9 cellular contexts compared by ENCODE assay signal in genomic region chr9:127975376-127976315, GRCh38. TPM values are rescaled to one million over a fixed set of nuclear protein-coding genes. Genes with fewer than 3 reads are reported as not detected.
DNase-seq lines count a peak whose midpoint lies in the region; ATAC-seq and TF ChIP-seq lines count a peak whose summit lies in the region.
"Had no signal": no experiment of that assay in that cellular context is flagged by ENCODE, and none has a peak within 500 bp of the region (broad histone marks: within the 10 kb centered on the region; RNA-seq: fewer than 3 reads in every experiment).

No MANE protein-coding gene starts in this region.

- H3K9ac ChIP-seq in neural cell (ENCODE audit: low read length) = no peak overlapping the region

- no peak overlapping the region for H3K4me2 ChIP-seq in neural cell (ENCODE audit: low read length)

- no peaks in the 10 kb centered on the region for H3K9me2 ChIP-seq in neural cell (ENCODE audit: insufficient read depth, low read length)

- no peaks in the 10 kb centered on the region for H3K9me3 Mint-ChIP-seq in IgD-negative memory B cell

- CTCF ChIA-PET in A673 (lab: Charles Lee) = no interaction called here

- H3F3A ChIP-seq in neural cell (ENCODE audit: insufficient read depth, low read length, poor library complexity, severe bottlenecking) = no peaks in the 10 kb centered on the region

- peak overlapping the region; percentile 78 to 100 (median 93) for H3K4me3 Mint-ChIP-seq in IgD-negative memory B cell

- no peak overlapping the region for H2AFZ ChIP-seq in neural cell (ENCODE audit: low read depth, low read length)

- TF ChIP-seq CTCF in A673 (conservative IDR thresholded peaks at IDR 0.05; ENCODE audit: low read depth, low read length) = no peak
- no peak for TF ChIP-seq CTCF in neural cell (IDR thresholded peaks at IDR 0.05; ENCODE audit: poor library complexity, severe bottlenecking)

- H3K4me3 ChIP-seq in A673 (ENCODE audit: low read depth, low read length, poor library complexity, severe bottlenecking) (no peak overlapping the region), neural cell (ENCODE audit: low read length) (peak overlapping the region; percentile 93)

- H3K4me1 Mint-ChIP-seq in IgD-negative memory B cell = peaks cover 36 to 60% (median 56%) of the 10 kb centered on the region in 3 donors

- TF ChIP-seq EP300 in neural cell (conservative IDR thresholded peaks at IDR 0.05; ENCODE audit: poor library complexity, severe bottlenecking) = no peak

- intact Hi-C loops in A673 (cut with micrococcal nuclease; ENCODE audit: unreplicated experiment) = no loop called here

- H3K9me3 ChIP-seq in A673 (ENCODE audit: low read depth, low read length, poor library complexity, severe bottlenecking) (no peaks in the 10 kb centered on the region), neural cell (ENCODE audit: low read length) (no peaks in the 10 kb centered on the region)

- no peak for DNase-seq in A673 (ENCODE audit: low spot score)
- no peak for DNase-seq in NCI-H1436 (lab: John Stamatoyannopoulos, UW)
- no peak for DNase-seq in occipital lobe (lab: John Stamatoyannopoulos, UW)
- DNase-seq: kidney glomerular epithelial cell had no signal

- POLR2A ChIA-PET in A673 (lab: Charles Lee; ENCODE audit: low non-redundant PET) = no interaction called here

- ATAC-seq in GM19324 (IDR thresholded peaks at IDR 0.05; ENCODE audit: low FRiP score, unreplicated experiment) (no peak), GM19035 (IDR thresholded peaks at IDR 0.05; ENCODE audit: unreplicated experiment) (no peak)

- peaks cover 52% of the 10 kb centered on the region for H3K4me1 ChIP-seq in A673 (ENCODE audit: insufficient read depth, low read length, poor library complexity, severe bottlenecking)

- H3K27ac ChIP-seq in A673 (ENCODE audit: low read depth, low read length, poor library complexity, severe bottlenecking) (peak overlapping the region; percentile 23), cingulate gyrus (ENCODE audit: low read depth, low read length) (peak overlapping the region; percentile 98), neural cell (ENCODE audit: low read length) (no peak overlapping the region)

- H3K36me3 ChIP-seq in A673 (ENCODE audit: insufficient read depth, low read length, poor library complexity, severe bottlenecking) (no peaks in the 10 kb centered on the region), neural cell (ENCODE audit: insufficient read depth, low read length) (no peaks in the 10 kb centered on the region)

- peak overlapping the region; percentile 81 to 99 (median 88) for H3K27ac Mint-ChIP-seq in IgD-negative memory B cell

- peaks cover 71% of the 10 kb centered on the region for H3K79me2 ChIP-seq in neural cell (replicated peaks; ENCODE audit: insufficient read depth, low read length)

- BruUV-seq in A673 (replicated peaks; lab: Mats Ljungman, UMichigan) = no TSS peak

- TF ChIP-seq RAD21 in neural cell (conservative IDR thresholded peaks at IDR 0.05) = no peak

- no peaks in the 10 kb centered on the region for H3K27me3 ChIP-seq in A673 (replicated peaks; ENCODE audit: insufficient read depth, low read depth, low read length, poor library complexity)
- no peaks in the 10 kb centered on the region for H3K27me3 ChIP-seq in neural cell (ENCODE audit: insufficient read depth, low read depth, low read length)

- H4K20me1 ChIP-seq in neural cell (ENCODE audit: insufficient read depth) = peaks cover 18% of the 10 kb centered on the region

- no peaks in the 10 kb centered on the region for H3K27me3 Mint-ChIP-seq in IgD-negative memory B cell

- H3K36me3 Mint-ChIP-seq in IgD-negative memory B cell = peaks cover 6% of the 10 kb centered on the region

TF ChIP-seq in neural cell, 6 proteins besides CTCF, POLR2A, EP300 and RAD21:
- TF ChIP-seq SMC3 (conservative IDR thresholded peaks at IDR 0.05; ENCODE audit: poor library complexity) (no peak), MXI1 (conservative IDR thresholded peaks at IDR 0.05; ENCODE audit: poor library complexity, severe bottlenecking) (no peak), TAF1 (IDR thresholded peaks at IDR 0.05; ENCODE audit: low read depth) (no peak)

RNA-seq across cellular contexts. Expression of gene EEIG1, which starts 5.1 kb away (rescaled TPM):
- total RNA-seq in A673 (2021) (30.0 and 34.1 TPM in 2 replicates), occipital lobe (2.7 TPM)
- polyA plus RNA-seq in IgD-negative memory B cell (90.5 TPM), neural cell (6.7 and 18.5 TPM in 2 replicates)
- 10.7 and 11.2 TPM in 2 replicates for polyA minus RNA-seq in neural cell

RNA-seq across cellular contexts. Expression of gene DPM2, which starts 38.0 kb away (rescaled TPM):
- total RNA-seq in A673 (2021) (51.5 and 52.9 TPM in 2 replicates), occipital lobe (11.4 TPM)
- polyA plus RNA-seq in IgD-negative memory B cell (44.9 TPM), neural cell (30.5 and 44.9 TPM in 2 replicates)
- 15.3 and 20.8 TPM in 2 replicates for polyA minus RNA-seq in neural cell

RNA-seq across cellular contexts. Expression of gene PIP5KL1, which starts 45.1 kb away (rescaled TPM):
- 2.6 and 3.9 TPM in 2 replicates for total RNA-seq in A673 (2021)
- polyA plus RNA-seq in IgD-negative memory B cell = 1.1 TPM
- 3.4 and 5.2 TPM in 2 replicates for polyA plus RNA-seq in neural cell
- polyA minus RNA-seq in neural cell = 2.5 and 6.6 TPM in 2 replicates
- 1.4 TPM for total RNA-seq in occipital lobe

RNA-seq across cellular contexts. Expression of gene ST6GALNAC4, which starts 58.8 kb away (rescaled TPM):
- total RNA-seq in A673 (2021) (11.8 and 15.8 TPM in 2 replicates), occipital lobe (10.5 TPM)
- polyA plus RNA-seq in IgD-negative memory B cell (32.5 TPM), neural cell (4.8 and 5.9 TPM in 2 replicates)
- 5.8 and 6.8 TPM in 2 replicates for polyA minus RNA-seq in neural cell
